Comparison of ENCODE assay signal across 35 cellular contexts in genomic region chr9:10104796-10105195, GRCh38.
"Had no signal": no experiment of that assay in that cellular context is flagged by ENCODE, and none has a peak within 500 bp of the region (broad histone marks: within the 10 kb centered on the region; RNA-seq: fewer than 3 reads in every experiment).

No MANE protein-coding gene starts in this region.

- H3K9me3 ChIP-seq: MG63 had no signal

- H3K36me3 ChIP-seq: MG63 had no signal

- H3K4me2 ChIP-seq: KMS-11 had no signal

- H3K4me3 ChIP-seq: MG63 had no signal

- H3K9ac ChIP-seq: KMS-11 had no signal

- DNase-seq: Karpas-422, Kasumi-1, MG63, MM.1S, MV-4-11, NCI-H1048, NCI-H1092, NCI-H1092 treated with DMSO at 0.1 percent for 48 hours, NCI-H1105, NCI-H1105 treated with DMSO at 0.1 percent for 48 hours, NCI-H1417, NCI-H1417 treated with DMSO at 0.1 percent for 48 hours, NCI-H1436, NCI-H1436 treated with DMSO at 0.1 percent for 48 hours, NCI-H146, NCI-H1694, NCI-H1694 treated with DMSO at 0.1 percent for 48 hours, NCI-H187, NCI-H187 treated with DMSO at 0.1 percent for 48 hours, NCI-H1930, NCI-H2029, NCI-H2029 treated with DMSO at 0.1 percent for 48 hours, NCI-H2081, NCI-H2081 treated with DMSO at 0.1 percent for 48 hours, NCI-H2107, NCI-H2171, NCI-H2171 treated with DMSO at 0.1 percent for 48 hours, NCI-H2227 treated with DMSO at 0.1 percent for 48 hours, NCI-H226, NCI-H345, NCI-H510A, NCI-H510A treated with DMSO at 0.1 percent for 48 hours, NCI-H524, NCI-H524 treated with DMSO at 0.1 percent for 48 hours had no signal

- H3K27ac ChIP-seq: KMS-11 had no signal
